8 cellular contexts compared by ENCODE assay signal in genomic region chr16:89094252-89094901, GRCh38. TPM values are rescaled to one million over a fixed set of nuclear protein-coding genes. Genes with fewer than 3 reads are reported as not detected.
DNase-seq lines count a peak whose midpoint lies in the region; ATAC-seq and TF ChIP-seq lines count a peak whose summit lies in the region.

No MANE protein-coding gene starts in this region.

- WGBS in urinary bladder: 13% methylated on average over 21 of the region's 21 CpGs

- H3K27me3 ChIP-seq in PC-3 (ENCODE audit: low read length): no peaks in the 10 kb centered on the region

- H3K27ac ChIP-seq in PC-3 (ENCODE audit: low read length): no peak overlapping the region
- no peak overlapping the region for H3K27ac ChIP-seq in urinary bladder (ENCODE audit: low read depth)

- peak overlapping the region; percentile 82 for H3K4me3 ChIP-seq in PC-3 (ENCODE audit: low read length)
- peak overlapping the region; percentile 73 to 75 for H3K4me3 ChIP-seq in cardiac fibroblast (replicated peaks in 1 of 2; ENCODE audit: low read depth in 2 of 2, low read length in 2 of 2)
- peak overlapping the region; percentile 92 for H3K4me3 ChIP-seq in urinary bladder (ENCODE audit: low read depth, low read length)

- H4K20me1 ChIP-seq in PC-3 (ENCODE audit: low read length): no peaks in the 10 kb centered on the region

- peak overlapping the region; percentile 89 for H3K4me2 ChIP-seq in PC-3 (ENCODE audit: low read length)

- no peaks in the 10 kb centered on the region for H3K36me3 ChIP-seq in PC-3 (ENCODE audit: low read depth, low read length)
- H3K36me3 ChIP-seq in urinary bladder (ENCODE audit: insufficient read depth): no peaks in the 10 kb centered on the region

- POLR2A ChIA-PET in PC-3 (lab: Charles Lee; ENCODE audit: unreplicated experiment): no interaction called here

- peak overlapping the region; percentile 85 for H3K9ac ChIP-seq in PC-3 (ENCODE audit: low read length)

- H3K9me2 ChIP-seq in PC-3 (replicated peaks; ENCODE audit: low read length): no peaks in the 10 kb centered on the region

- no peaks in the 10 kb centered on the region for H3F3A ChIP-seq in PC-3 (ENCODE audit: low read length, unreplicated experiment)

- H3K9me3 ChIP-seq in PC-3 (ENCODE audit: low read length): no peaks in the 10 kb centered on the region

- CTCF ChIA-PET in PC-3 (lab: Charles Lee): no interaction called here

- BruUV-seq in PC-3 (replicated peaks; lab: Mats Ljungman, UMichigan): TSS peak; percentile 59

- peak; percentile 61 for ATAC-seq in PC-3
- ATAC-seq in HG02610 (IDR thresholded peaks at IDR 0.05; ENCODE audit: unreplicated experiment): no peak

- DNase-seq in DMS 273 (lab: John Stamatoyannopoulos, UW; ENCODE audit: unreplicated experiment) (peak; percentile 44), DMS 273 treated with DMSO at 0.1 percent for 48 hours (lab: John Stamatoyannopoulos, UW) (no peak), PC-3 (peak; percentile 35), cardiac fibroblast (ENCODE audit: low read depth in 2 of 2) (peak; percentile 9 to 19), lung microvascular endothelial cell (ENCODE audit: low read depth in 2 of 2) (peak; percentile 31 to 32)
- no peak for DNase-seq in activated CD4-positive, CD25-positive, alpha-beta regulatory T cell (lab: John Stamatoyannopoulos, UW)

- peak overlapping the region; percentile 49 for H2AFZ ChIP-seq in PC-3 (ENCODE audit: low read length)

- intact Hi-C loops in PC-3 (cut with micrococcal nuclease): no loop called here

- H3K79me2 ChIP-seq in PC-3 (ENCODE audit: low read length): peaks cover 52% of the 10 kb centered on the region

- TF ChIP-seq CTCF in PC-3 (conservative IDR thresholded peaks at IDR 0.05; ENCODE audit: low read depth, low read length) (no peak), cardiac fibroblast (IDR thresholded peaks at IDR 0.05; ENCODE audit: low read depth, low read length) (no peak)

- peaks cover 7% of the 10 kb centered on the region; the same call in 1 of the 2 replicates for H3K4me1 ChIP-seq in PC-3 (ENCODE audit: insufficient read depth, low read length)
- H3K4me1 ChIP-seq in urinary bladder (ENCODE audit: insufficient read depth): peaks cover 2% of the 10 kb centered on the region

RNA-seq across cellular contexts. Expression of gene ACSF3, which starts 0.7 kb away (rescaled TPM):
- total RNA-seq in PC-3 (2014; rRNA removed) (33.5 and 42.6 TPM in 2 replicates), lung microvascular endothelial cell (13.7 and 13.9 TPM in 2 replicates), urinary bladder (19.7 TPM)
- 19.1 TPM for polyA plus RNA-seq in urinary bladder

Comparison
In these comparisons a context has a peak if more than half of its experiments do, and no peak if none do; other contexts are left out.
1. DNase-seq: peak in DMS 273 (single experiment), PC-3 (single experiment), cardiac fibroblast (2 of 2) and lung microvascular endothelial cell (2 of 2); none in DMS 273 treated with DMSO at 0.1 percent for 48 hours (single experiment) and activated CD4-positive, CD25-positive, alpha-beta regulatory T cell (0 of 4).
2. Peak in every context shown above with its lines, with median percentiles within 50 percentile points of each other: H3K4me3 ChIP-seq.